2 cellular contexts compared by ENCODE assay signal in the genomic region with DNA sequence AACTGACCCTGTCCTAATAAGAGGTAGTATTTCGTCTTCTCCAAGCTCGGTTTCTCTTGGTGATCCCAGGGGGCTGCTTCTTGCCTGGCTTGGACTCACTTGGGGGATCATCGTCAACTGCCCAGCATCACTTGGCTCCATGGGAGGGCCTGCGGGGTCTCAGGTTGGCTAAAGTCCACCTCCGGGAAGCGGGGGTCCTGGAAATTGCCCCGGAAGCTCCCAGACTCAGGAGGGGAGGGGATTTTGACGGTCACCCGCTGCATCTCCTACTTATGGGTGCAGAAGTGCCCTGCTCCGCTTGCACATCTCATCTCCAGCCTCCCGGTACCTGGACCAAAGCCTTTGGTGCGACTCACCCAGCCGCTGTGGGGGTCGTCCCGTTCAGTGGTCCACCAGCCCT.
TF ChIP-seq lines count a peak whose summit lies in the region.

No MANE protein-coding gene starts in this region.

TF ChIP-seq in GM23338, 12 proteins besides CTCF, POLR2A, EP300 and RAD21 (continues in another document):
- TF ChIP-seq POLR2AphosphoS5 (IDR thresholded peaks at IDR 0.05; ENCODE audit: low read depth) (no peak), ETS1 (IDR thresholded peaks at IDR 0.05) (no peak), ZNF331 (CRISPR knock-in tag; IDR thresholded peaks at IDR 0.05; ENCODE audit: low read depth) (no peak), EZH2 (IDR thresholded peaks at IDR 0.05; ENCODE audit: low read depth, unreplicated experiment) (no peak), ZNF462 (CRISPR knock-in tag; IDR thresholded peaks at IDR 0.05) (no peak), JUNB (IDR thresholded peaks at IDR 0.05; ENCODE audit: unreplicated experiment) (no peak), STAT1 (IDR thresholded peaks at IDR 0.05; ENCODE audit: unreplicated experiment) (no peak), CREB1 (CRISPR knock-in tag; IDR thresholded peaks at IDR 0.05; ENCODE audit: low read depth) (no peak), NANOG (IDR thresholded peaks at IDR 0.05; ENCODE audit: borderline replicate concordance) (no peak)
- TF ChIP-seq, protein P1, sequence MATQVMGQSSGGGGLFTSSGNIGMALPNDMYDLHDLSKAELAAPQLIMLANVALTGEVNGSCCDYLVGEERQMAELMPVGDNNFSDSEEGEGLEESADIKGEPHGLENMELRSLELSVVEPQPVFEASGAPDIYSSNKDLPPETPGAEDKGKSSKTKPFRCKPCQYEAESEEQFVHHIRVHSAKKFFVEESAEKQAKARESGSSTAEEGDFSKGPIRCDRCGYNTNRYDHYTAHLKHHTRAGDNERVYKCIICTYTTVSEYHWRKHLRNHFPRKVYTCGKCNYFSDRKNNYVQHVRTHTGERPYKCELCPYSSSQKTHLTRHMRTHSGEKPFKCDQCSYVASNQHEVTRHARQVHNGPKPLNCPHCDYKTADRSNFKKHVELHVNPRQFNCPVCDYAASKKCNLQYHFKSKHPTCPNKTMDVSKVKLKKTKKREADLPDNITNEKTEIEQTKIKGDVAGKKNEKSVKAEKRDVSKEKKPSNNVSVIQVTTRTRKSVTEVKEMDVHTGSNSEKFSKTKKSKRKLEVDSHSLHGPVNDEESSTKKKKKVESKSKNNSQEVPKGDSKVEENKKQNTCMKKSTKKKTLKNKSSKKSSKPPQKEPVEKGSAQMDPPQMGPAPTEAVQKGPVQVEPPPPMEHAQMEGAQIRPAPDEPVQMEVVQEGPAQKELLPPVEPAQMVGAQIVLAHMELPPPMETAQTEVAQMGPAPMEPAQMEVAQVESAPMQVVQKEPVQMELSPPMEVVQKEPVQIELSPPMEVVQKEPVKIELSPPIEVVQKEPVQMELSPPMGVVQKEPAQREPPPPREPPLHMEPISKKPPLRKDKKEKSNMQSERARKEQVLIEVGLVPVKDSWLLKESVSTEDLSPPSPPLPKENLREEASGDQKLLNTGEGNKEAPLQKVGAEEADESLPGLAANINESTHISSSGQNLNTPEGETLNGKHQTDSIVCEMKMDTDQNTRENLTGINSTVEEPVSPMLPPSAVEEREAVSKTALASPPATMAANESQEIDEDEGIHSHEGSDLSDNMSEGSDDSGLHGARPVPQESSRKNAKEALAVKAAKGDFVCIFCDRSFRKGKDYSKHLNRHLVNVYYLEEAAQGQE (IDR thresholded peaks at IDR 0.05; ENCODE audit: unreplicated experiment) = no peak

TF ChIP-seq in K562, 482 proteins besides CTCF, POLR2A, EP300 and RAD21:
- TF ChIP-seq, protein P2, sequence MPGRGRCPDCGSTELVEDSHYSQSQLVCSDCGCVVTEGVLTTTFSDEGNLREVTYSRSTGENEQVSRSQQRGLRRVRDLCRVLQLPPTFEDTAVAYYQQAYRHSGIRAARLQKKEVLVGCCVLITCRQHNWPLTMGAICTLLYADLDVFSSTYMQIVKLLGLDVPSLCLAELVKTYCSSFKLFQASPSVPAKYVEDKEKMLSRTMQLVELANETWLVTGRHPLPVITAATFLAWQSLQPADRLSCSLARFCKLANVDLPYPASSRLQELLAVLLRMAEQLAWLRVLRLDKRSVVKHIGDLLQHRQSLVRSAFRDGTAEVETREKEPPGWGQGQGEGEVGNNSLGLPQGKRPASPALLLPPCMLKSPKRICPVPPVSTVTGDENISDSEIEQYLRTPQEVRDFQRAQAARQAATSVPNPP (IDR thresholded peaks at IDR 0.05; ENCODE audit: borderline replicate concordance, insufficient read depth, insufficient read length) = no peak
TF ChIP-seq in K562: peak in this region for 0.
